ENCODE assay signal across 1 cellular context in the genomic region with DNA sequence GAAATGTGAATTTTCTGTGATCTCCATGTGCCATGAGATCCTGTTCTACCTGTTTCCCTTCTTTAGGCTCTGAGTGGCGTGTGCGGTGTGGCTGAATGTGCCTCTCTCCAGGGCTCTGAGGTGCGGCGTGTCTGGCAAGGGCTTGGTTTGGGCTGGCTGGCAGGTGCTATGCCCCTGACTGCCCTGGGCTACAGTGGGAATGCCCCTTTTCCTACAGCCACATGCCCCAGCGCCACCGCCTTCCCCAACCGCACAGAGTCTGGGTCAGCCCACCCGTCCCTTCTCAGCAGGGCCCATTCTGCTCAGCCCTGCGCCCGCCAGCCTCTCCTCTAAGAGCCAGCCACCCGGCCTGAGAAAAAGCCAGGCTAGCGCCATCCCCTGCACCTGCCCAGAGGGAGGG.
TF ChIP-seq lines count a peak whose summit lies in the region.

No MANE protein-coding gene starts in this region.

TF ChIP-seq in Ishikawa, 13 proteins besides CTCF, POLR2A, EP300 and RAD21 (continued from another document):
- TF ChIP-seq, protein P1, sequence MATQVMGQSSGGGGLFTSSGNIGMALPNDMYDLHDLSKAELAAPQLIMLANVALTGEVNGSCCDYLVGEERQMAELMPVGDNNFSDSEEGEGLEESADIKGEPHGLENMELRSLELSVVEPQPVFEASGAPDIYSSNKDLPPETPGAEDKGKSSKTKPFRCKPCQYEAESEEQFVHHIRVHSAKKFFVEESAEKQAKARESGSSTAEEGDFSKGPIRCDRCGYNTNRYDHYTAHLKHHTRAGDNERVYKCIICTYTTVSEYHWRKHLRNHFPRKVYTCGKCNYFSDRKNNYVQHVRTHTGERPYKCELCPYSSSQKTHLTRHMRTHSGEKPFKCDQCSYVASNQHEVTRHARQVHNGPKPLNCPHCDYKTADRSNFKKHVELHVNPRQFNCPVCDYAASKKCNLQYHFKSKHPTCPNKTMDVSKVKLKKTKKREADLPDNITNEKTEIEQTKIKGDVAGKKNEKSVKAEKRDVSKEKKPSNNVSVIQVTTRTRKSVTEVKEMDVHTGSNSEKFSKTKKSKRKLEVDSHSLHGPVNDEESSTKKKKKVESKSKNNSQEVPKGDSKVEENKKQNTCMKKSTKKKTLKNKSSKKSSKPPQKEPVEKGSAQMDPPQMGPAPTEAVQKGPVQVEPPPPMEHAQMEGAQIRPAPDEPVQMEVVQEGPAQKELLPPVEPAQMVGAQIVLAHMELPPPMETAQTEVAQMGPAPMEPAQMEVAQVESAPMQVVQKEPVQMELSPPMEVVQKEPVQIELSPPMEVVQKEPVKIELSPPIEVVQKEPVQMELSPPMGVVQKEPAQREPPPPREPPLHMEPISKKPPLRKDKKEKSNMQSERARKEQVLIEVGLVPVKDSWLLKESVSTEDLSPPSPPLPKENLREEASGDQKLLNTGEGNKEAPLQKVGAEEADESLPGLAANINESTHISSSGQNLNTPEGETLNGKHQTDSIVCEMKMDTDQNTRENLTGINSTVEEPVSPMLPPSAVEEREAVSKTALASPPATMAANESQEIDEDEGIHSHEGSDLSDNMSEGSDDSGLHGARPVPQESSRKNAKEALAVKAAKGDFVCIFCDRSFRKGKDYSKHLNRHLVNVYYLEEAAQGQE (IDR thresholded peaks at IDR 0.05; ENCODE audit: low read depth), result no peak
- no peak for TF ChIP-seq CREB1 (IDR thresholded peaks at IDR 0.05; ENCODE audit: low read depth)
